ENCODE assay signal across 21 cellular contexts in genomic region chr2:229855116-229855515, GRCh38.
DNase-seq lines count a peak whose midpoint lies in the region; ATAC-seq and TF ChIP-seq lines count a peak whose summit lies in the region.
"Had no signal": no experiment of that assay in that cellular context is flagged by ENCODE, and none has a peak within 500 bp of the region (broad histone marks: within the 10 kb centered on the region; RNA-seq: fewer than 3 reads in every experiment).

No MANE protein-coding gene starts in this region.

- TF ChIP-seq CTCF in epithelial cell of esophagus (IDR thresholded peaks at IDR 0.05; ENCODE audit: insufficient read depth, low read depth, low read length, missing control alignments) (no peak), PC-3 (conservative IDR thresholded peaks at IDR 0.05; ENCODE audit: low read depth, low read length) (no peak)

- no peak overlapping the region for H3K4me3 Mint-ChIP-seq in stimulated activated effector memory CD8-positive, alpha-beta T cell treated with anti-CD3 and anti-CD28 coated beads, Interleukin-12 subunit alpha, Interleukin-12 subunit beta, amount 100 ng/mL, for 72 hours
- H3K4me3 Mint-ChIP-seq: GM23338 had no signal

- no peaks in the 10 kb centered on the region for H3K9me2 ChIP-seq in PC-3 (replicated peaks; ENCODE audit: low read length)

- peaks cover 23% of the 10 kb centered on the region for H3K36me3 ChIP-seq in PC-3 (ENCODE audit: low read depth, low read length)

- H3K27ac Mint-ChIP-seq in stimulated activated effector memory CD8-positive, alpha-beta T cell treated with anti-CD3 and anti-CD28 coated beads, Interleukin-12 subunit alpha, Interleukin-12 subunit beta, amount 100 ng/mL, for 72 hours = peak overlapping the region; percentile 11

- H3K9me3 ChIP-seq in PC-3 (ENCODE audit: low read length) = no peaks in the 10 kb centered on the region

- intact Hi-C loops in PC-3 (cut with micrococcal nuclease) = no loop called here

- H3K4me3 ChIP-seq in epithelial cell of esophagus (ENCODE audit: low read length) = no peak overlapping the region
- no peak overlapping the region for H3K4me3 ChIP-seq in PC-3 (ENCODE audit: low read length)
- H3K4me3 ChIP-seq: GM23338 had no signal

- no peak for ATAC-seq in stimulated activated effector memory CD8-positive, alpha-beta T cell treated with anti-CD3 and anti-CD28 coated beads, Interleukin-12 subunit alpha, Interleukin-12 subunit beta, amount 100 ng/mL, for 72 hours
- ATAC-seq in PC-3 = no peak; the same call in 1 of the 2 replicates
- ATAC-seq: GM23338, HCT116 had no signal

- no peaks in the 10 kb centered on the region for H4K20me1 ChIP-seq in PC-3 (ENCODE audit: low read length)

- H2AFZ ChIP-seq in PC-3 (ENCODE audit: low read length) = no peak overlapping the region
- H2AFZ ChIP-seq: GM23338 had no signal

- POLR2A ChIA-PET in PC-3 (lab: Charles Lee; ENCODE audit: unreplicated experiment) = no interaction called here

- H3K4me1 ChIP-seq in PC-3 (ENCODE audit: insufficient read depth, low read length) = no peaks in the 10 kb centered on the region

- no peak overlapping the region for H3K4me2 ChIP-seq in PC-3 (ENCODE audit: low read length)
- H3K4me2 ChIP-seq: GM23338, KMS-11 had no signal

- H3K4me1 Mint-ChIP-seq in stimulated activated effector memory CD8-positive, alpha-beta T cell treated with anti-CD3 and anti-CD28 coated beads, Interleukin-12 subunit alpha, Interleukin-12 subunit beta, amount 100 ng/mL, for 72 hours = peaks cover 50% of the 10 kb centered on the region

- peak; percentile 41 for DNase-seq in DMS53 (lab: John Stamatoyannopoulos, UW)
- no peak for DNase-seq in DMS53 treated with DMSO at 0.1 percent for 48 hours (lab: John Stamatoyannopoulos, UW; ENCODE audit: unreplicated experiment)
- peak; percentile 63 for DNase-seq in NCI-H460 (ENCODE audit: extremely low read depth, low read depth)
- DNase-seq in epithelial cell of esophagus (ENCODE audit: low read depth) = peak; percentile 62
- DNase-seq in stimulated activated effector memory CD8-positive, alpha-beta T cell treated with anti-CD3 and anti-CD28 coated beads, Interleukin-12 subunit alpha, Interleukin-12 subunit beta, amount 100 ng/mL, for 72 hours (ENCODE audit: low spot score in 2 of 2) = no peak
- DNase-seq in ureter (ENCODE audit: low spot score) = no peak
- no peak for DNase-seq in stimulated activated CD4-positive, alpha-beta T cell treated with anti-CD3 and anti-CD28 coated beads, Interleukin-4, amount 100 ng/mL, for 24 hours
- no peak for DNase-seq in PC-3
- DNase-seq: C1 segment of cervical spinal cord, COR-L47, DND-41, NCI-H1105, NCI-H146, NCI-H2029, NCI-H345, NCI-H524 treated with DMSO at 0.1 percent for 48 hours, Right ventricle myocardium superior had no signal

- H3K9me3 Mint-ChIP-seq in stimulated activated effector memory CD8-positive, alpha-beta T cell treated with anti-CD3 and anti-CD28 coated beads, Interleukin-12 subunit alpha, Interleukin-12 subunit beta, amount 100 ng/mL, for 72 hours = no peaks in the 10 kb centered on the region

- BruUV-seq in PC-3 (replicated peaks; lab: Mats Ljungman, UMichigan) = no TSS peak

- no peaks in the 10 kb centered on the region for H3K27me3 ChIP-seq in PC-3 (ENCODE audit: low read length)

- peaks cover 71% of the 10 kb centered on the region for H3K36me3 Mint-ChIP-seq in stimulated activated effector memory CD8-positive, alpha-beta T cell treated with anti-CD3 and anti-CD28 coated beads, Interleukin-12 subunit alpha, Interleukin-12 subunit beta, amount 100 ng/mL, for 72 hours

- H3K79me2 ChIP-seq in PC-3 (ENCODE audit: low read length) = peaks cover 37% of the 10 kb centered on the region; the same call in 1 of the 2 replicates

- CTCF ChIA-PET in PC-3 (lab: Charles Lee) = no interaction called here

- H3K9ac ChIP-seq in PC-3 (ENCODE audit: low read length) = no peak overlapping the region
- H3K9ac ChIP-seq: KMS-11 had no signal

- no peaks in the 10 kb centered on the region for H3F3A ChIP-seq in PC-3 (ENCODE audit: low read length, unreplicated experiment)

- no peak overlapping the region for H3K27ac ChIP-seq in PC-3 (ENCODE audit: low read length)
- H3K27ac ChIP-seq: 22Rv1, KMS-11 had no signal

Comparison
In these comparisons a context has a peak if more than half of its experiments do, and no peak if none do; other contexts are left out.
1. DNase-seq: peak in DMS53 (single experiment), NCI-H460 (single experiment) and epithelial cell of esophagus (single experiment); none in DMS53 treated with DMSO at 0.1 percent for 48 hours (single experiment), stimulated activated effector memory CD8-positive, alpha-beta T cell treated with anti-CD3 and anti-CD28 coated beads, Interleukin-12 subunit alpha, Interleukin-12 subunit beta, amount 100 ng/mL, for 72 hours (0 of 2), ureter (single experiment), stimulated activated CD4-positive, alpha-beta T cell treated with anti-CD3 and anti-CD28 coated beads, Interleukin-4, amount 100 ng/mL, for 24 hours (single experiment) and PC-3 (single experiment).